ENCODE assay signal across 26 cellular contexts in genomic region chr16:908526-909155, GRCh38.
DNase-seq lines count a peak whose midpoint lies in the region; ATAC-seq and TF ChIP-seq lines count a peak whose summit lies in the region.
"Had no signal": no experiment of that assay in that cellular context is flagged by ENCODE, and none has a peak within 500 bp of the region (broad histone marks: within the 10 kb centered on the region; RNA-seq: fewer than 3 reads in every experiment).

No MANE protein-coding gene starts in this region.

- no peak overlapping the region for H3K27ac ChIP-seq in right atrium auricular region
- peak overlapping the region; percentile 67 for H3K27ac ChIP-seq in angular gyrus (ENCODE audit: low read depth, low read length)
- H3K27ac ChIP-seq in layer of hippocampus (ENCODE audit: low read depth, low read length) = peak overlapping the region; percentile 74
- peak overlapping the region; percentile 73 for H3K27ac ChIP-seq in substantia nigra (ENCODE audit: low read depth, low read length, poor library complexity, severe bottlenecking)
- no peak overlapping the region for H3K27ac ChIP-seq in WERI-Rb-1
- H3K27ac ChIP-seq: A549, GM23248, RWPE1, SJCRH30 had no signal

- DNase-seq in left ventricle myocardium superior (peak; percentile 23), right atrium auricular region (ENCODE audit: low spot score) (no peak), substantia nigra (lab: John Stamatoyannopoulos, UW) (no peak), WERI-Rb-1 (no peak)
- no peak for DNase-seq in activated CD4-positive, alpha-beta T cell treated with anti-CD3 and anti-CD28 coated beads, Interleukin-2, amount 50 U/mL, for 4 hours
- DNase-seq: Caco-2; CD4-positive, alpha-beta memory T cell; DND-41; GM23248; H9; HFFc6; KG1; NCI-H1092; NCI-H146; NCI-H2029 treated with DMSO at 0.1 percent for 48 hours; NCI-H226; NCI-H510A treated with DMSO at 0.1 percent for 48 hours; NCI-H774; NK-92 treated with Interleukin-12 subunit alpha and Interleukin-12 subunit beta, amount 100 ng/mL, for 24 hours; SJCRH30 had no signal

- intact Hi-C loops in left ventricle myocardium superior (cut with micrococcal nuclease) = no loop called here

- no peak for ATAC-seq in left ventricle myocardium superior
- ATAC-seq in HG02840 (IDR thresholded peaks at IDR 0.05; ENCODE audit: low FRiP score, unreplicated experiment) = no peak
- ATAC-seq: A549, GM12878 had no signal

- H3K27me3 ChIP-seq in right atrium auricular region (no peaks in the 10 kb centered on the region), layer of hippocampus (ENCODE audit: control insufficient read depth, insufficient read depth, low read length) (no peaks in the 10 kb centered on the region), WERI-Rb-1 (ENCODE audit: insufficient read depth, low read depth, severe bottlenecking) (no peaks in the 10 kb centered on the region)
- H3K27me3 ChIP-seq: SJCRH30 had no signal

- no peak for TF ChIP-seq CTCF in right atrium auricular region (IDR thresholded peaks at IDR 0.05)
- TF ChIP-seq CTCF in WERI-Rb-1 (IDR thresholded peaks at IDR 0.05; ENCODE audit: low read depth, low read length) = no peak

- H3K9me3 ChIP-seq in right atrium auricular region (peaks cover 0 to 13% of the 10 kb centered on the region in 2 donors), WERI-Rb-1 (ENCODE audit: severe bottlenecking) (peaks cover 3% of the 10 kb centered on the region)
- H3K9me3 ChIP-seq: Caco-2 had no signal

- no peak overlapping the region for H3K4me3 ChIP-seq in right atrium auricular region
- H3K4me3 ChIP-seq in WERI-Rb-1 (ENCODE audit: low read depth, low read length) = no peak overlapping the region
- H3K4me3 ChIP-seq: A549, GM12878, GM23248, SJCRH30 had no signal

- no peaks in the 10 kb centered on the region for H3K4me1 ChIP-seq in right atrium auricular region
- H3K4me1 ChIP-seq: A549, Caco-2 had no signal

- H3K36me3 ChIP-seq in right atrium auricular region (peaks cover 11% of the 10 kb centered on the region), WERI-Rb-1 (no peaks in the 10 kb centered on the region)
- H3K36me3 ChIP-seq: SJCRH30 had no signal

Comparison
In these comparisons a context has a peak if more than half of its experiments do, and no peak if none do; other contexts are left out.
1. H3K27ac ChIP-seq: peak in angular gyrus (single experiment), layer of hippocampus (single experiment) and substantia nigra (single experiment); none in right atrium auricular region (0 of 2) and WERI-Rb-1 (single experiment).